8 cellular contexts compared by ENCODE assay signal in genomic region chr10:70331486-70332268, GRCh38. TPM values are rescaled to one million over a fixed set of nuclear protein-coding genes. Genes with fewer than 3 reads are reported as not detected.
A peak's percentile ranks its signal among the peaks of the same experiment; 100 is the strongest.
DNase-seq lines count a peak whose midpoint lies in the region; ATAC-seq and TF ChIP-seq lines count a peak whose summit lies in the region.

No MANE protein-coding gene starts in this region.

- no peaks in the 10 kb centered on the region for H4K20me1 ChIP-seq in SK-N-SH (ENCODE audit: insufficient read depth)

- POLR2A ChIA-PET in SK-N-SH (lab: Yijun Ruan, JAX): no interaction called here
- POLR2A ChIA-PET in naive thymus-derived CD8-positive, alpha-beta T cell (lab: Charles Lee): no interaction called here

- H3K9me3 Mint-ChIP-seq in naive thymus-derived CD8-positive, alpha-beta T cell: peaks cover 0 to 4% (median 0%) of the 10 kb centered on the region in 9 donors

- H3K4me1 Mint-ChIP-seq in naive thymus-derived CD8-positive, alpha-beta T cell: peaks cover 9 to 29% (median 16%) of the 10 kb centered on the region in 4 donors

- H3K27me3 ChIP-seq in MG63 (no peaks in the 10 kb centered on the region), SK-N-SH (ENCODE audit: insufficient read depth) (no peaks in the 10 kb centered on the region)

- H3K4me2 ChIP-seq in SK-N-SH: peak overlapping the region; percentile 64; the same call in 1 of the 2 replicates

- H3K9ac ChIP-seq in SK-N-SH: no peak overlapping the region

- DNase-seq in DMS153 treated with DMSO at 0.1 percent for 48 hours (lab: John Stamatoyannopoulos, UW; ENCODE audit: unreplicated experiment): peak; percentile 68
- peak; percentile 53 for DNase-seq in MG63
- peak; percentile 79 for DNase-seq in SK-N-SH
- peak in 4 of 10 donors; percentile 15 to 45 (median 20) for DNase-seq in naive thymus-derived CD8-positive, alpha-beta T cell

- H3K36me3 Mint-ChIP-seq in naive thymus-derived CD8-positive, alpha-beta T cell: peaks cover 0 to 5% (median 0%) of the 10 kb centered on the region in 3 donors

- peak; percentile 53 to 92 for TF ChIP-seq EP300 in SK-N-SH (IDR thresholded peaks at IDR 0.05; ENCODE audit: borderline replicate concordance in 1 of 2, low read depth in 1 of 2, low read length in 1 of 2)

- H3K27ac Mint-ChIP-seq in naive thymus-derived CD8-positive, alpha-beta T cell: peak overlapping the region in 5 of 10 donors; percentile 19 to 74 (median 50)

- peaks cover 25 to 31% of the 10 kb centered on the region in 2 experiments; a peak in 3 of 4 replicates for H3K4me1 ChIP-seq in SK-N-SH (ENCODE audit: control insufficient read depth in 1 of 2, insufficient read depth in 2 of 2, low read depth in 1 of 2, low read length in 1 of 2)

- TF ChIP-seq RAD21 in SK-N-SH (IDR thresholded peaks at IDR 0.05; ENCODE audit: low read length): peak; percentile 44

- 28% methylated on average over 6 of the region's 10 CpGs for WGBS in SK-N-SH (ENCODE audit: low lambda C conversion rate)

- H2AFZ ChIP-seq in SK-N-SH (ENCODE audit: low read depth): peak overlapping the region; percentile 52; the same call in 1 of the 2 replicates

- no peaks in the 10 kb centered on the region for H3K36me3 ChIP-seq in MG63
- no peaks in the 10 kb centered on the region for H3K36me3 ChIP-seq in SK-N-SH (replicated peaks in 1 of 2; ENCODE audit: control insufficient read depth in 1 of 2, insufficient read depth in 2 of 2, low read length in 1 of 2)

- CTCF ChIA-PET in SK-N-SH (lab: Yijun Ruan, JAX): interaction anchor here (0.7 to 1.6 kb wide), 5 partner anchors 10 to 59 kb away, joined by 3 to 7 read pairs (median 3); no protein-coding TSS in a partner anchor

- H3F3A ChIP-seq in SK-N-SH (replicated peaks; ENCODE audit: insufficient read depth): peaks cover 21% of the 10 kb centered on the region

- ATAC-seq in GM21528 (IDR thresholded peaks at IDR 0.05; ENCODE audit: low FRiP score, unreplicated experiment) (peak; percentile 64), esophagus mucosa (peak; percentile 89), GM21515 (IDR thresholded peaks at IDR 0.05; ENCODE audit: unreplicated experiment) (no peak), HG03196 (IDR thresholded peaks at IDR 0.05; ENCODE audit: unreplicated experiment) (no peak)
- peak; percentile 49 to 57 for ATAC-seq in naive thymus-derived CD8-positive, alpha-beta T cell

- H3K4me3 Mint-ChIP-seq in naive thymus-derived CD8-positive, alpha-beta T cell: peak overlapping the region in 8 of 10 donors; percentile 10 to 57 (median 34)

- no peaks in the 10 kb centered on the region for H3K9me2 ChIP-seq in SK-N-SH

- no peak overlapping the region for H3K4me3 ChIP-seq in MG63
- no peak overlapping the region for H3K4me3 ChIP-seq in SK-N-SH (ENCODE audit: low read depth in 2 of 2, low read length in 1 of 2)

- H3K9me3 ChIP-seq in MG63 (no peaks in the 10 kb centered on the region), SK-N-SH (no peaks in the 10 kb centered on the region)

- H3K27me3 Mint-ChIP-seq in naive thymus-derived CD8-positive, alpha-beta T cell: peaks cover 0 to 6% (median 0%) of the 10 kb centered on the region in 5 donors

- H3K27ac ChIP-seq in SK-N-SH (ENCODE audit: low read depth in 2 of 2, low read length in 1 of 2): peak overlapping the region; percentile 56 to 65; a peak in 3 of 4 replicates

- peak; percentile 44 for TF ChIP-seq CTCF in SK-N-SH (IDR thresholded peaks at IDR 0.05)

- no peaks in the 10 kb centered on the region for H3K79me2 ChIP-seq in SK-N-SH (ENCODE audit: insufficient read depth)

TF ChIP-seq in SK-N-SH, 30 proteins besides CTCF, POLR2A, EP300 and RAD21 (continues in another document):
- TF ChIP-seq JUND (IDR thresholded peaks at IDR 0.05): peak; percentile 88
- TF ChIP-seq, protein P1, sequence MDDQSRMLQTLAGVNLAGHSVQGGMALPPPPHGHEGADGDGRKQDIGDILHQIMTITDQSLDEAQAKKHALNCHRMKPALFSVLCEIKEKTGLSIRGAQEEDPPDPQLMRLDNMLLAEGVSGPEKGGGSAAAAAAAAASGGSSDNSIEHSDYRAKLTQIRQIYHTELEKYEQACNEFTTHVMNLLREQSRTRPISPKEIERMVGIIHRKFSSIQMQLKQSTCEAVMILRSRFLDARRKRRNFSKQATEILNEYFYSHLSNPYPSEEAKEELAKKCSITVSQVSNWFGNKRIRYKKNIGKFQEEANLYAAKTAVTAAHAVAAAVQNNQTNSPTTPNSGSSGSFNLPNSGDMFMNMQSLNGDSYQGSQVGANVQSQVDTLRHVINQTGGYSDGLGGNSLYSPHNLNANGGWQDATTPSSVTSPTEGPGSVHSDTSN (IDR thresholded peaks at IDR 0.05): peak; percentile 83
- TF ChIP-seq, protein P2, sequence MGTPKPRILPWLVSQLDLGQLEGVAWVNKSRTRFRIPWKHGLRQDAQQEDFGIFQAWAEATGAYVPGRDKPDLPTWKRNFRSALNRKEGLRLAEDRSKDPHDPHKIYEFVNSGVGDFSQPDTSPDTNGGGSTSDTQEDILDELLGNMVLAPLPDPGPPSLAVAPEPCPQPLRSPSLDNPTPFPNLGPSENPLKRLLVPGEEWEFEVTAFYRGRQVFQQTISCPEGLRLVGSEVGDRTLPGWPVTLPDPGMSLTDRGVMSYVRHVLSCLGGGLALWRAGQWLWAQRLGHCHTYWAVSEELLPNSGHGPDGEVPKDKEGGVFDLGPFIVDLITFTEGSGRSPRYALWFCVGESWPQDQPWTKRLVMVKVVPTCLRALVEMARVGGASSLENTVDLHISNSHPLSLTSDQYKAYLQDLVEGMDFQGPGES (IDR thresholded peaks at IDR 0.05; ENCODE audit: low read depth, low read length): no peak
- peak; percentile 68; the same call in 1 of the 2 replicates for TF ChIP-seq RCOR1 (IDR thresholded peaks at IDR 0.05; ENCODE audit: low read length)
- 0 out of 2 replicates have a peak, but pooled peaks have one; percentile 15 for TF ChIP-seq SIN3A (IDR thresholded peaks at IDR 0.05; ENCODE audit: borderline replicate concordance, low read depth, low read length)
- TF ChIP-seq ZBTB33 (IDR thresholded peaks at IDR 0.05; ENCODE audit: borderline replicate concordance, low read depth): no peak
- TF ChIP-seq NRF1 (IDR thresholded peaks at IDR 0.05; ENCODE audit: low read depth, low read length): no peak
- peak; percentile 100 for TF ChIP-seq NFIC (IDR thresholded peaks at IDR 0.05; ENCODE audit: borderline replicate concordance)
- TF ChIP-seq GABPA (IDR thresholded peaks at IDR 0.05; ENCODE audit: low read depth): peak; percentile 72
- TF ChIP-seq TCF12 (IDR thresholded peaks at IDR 0.05): peak; percentile 98
- TF ChIP-seq, protein P3, sequence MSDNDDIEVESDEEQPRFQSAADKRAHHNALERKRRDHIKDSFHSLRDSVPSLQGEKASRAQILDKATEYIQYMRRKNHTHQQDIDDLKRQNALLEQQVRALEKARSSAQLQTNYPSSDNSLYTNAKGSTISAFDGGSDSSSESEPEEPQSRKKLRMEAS (IDR thresholded peaks at IDR 0.05; ENCODE audit: low read depth): peak; percentile 61; the same call in 1 of the 2 replicates
- TF ChIP-seq TAF1 (IDR thresholded peaks at IDR 0.05; ENCODE audit: borderline replicate concordance, low read depth, low read length): no peak
- no peak for TF ChIP-seq USF2 (IDR thresholded peaks at IDR 0.05; ENCODE audit: borderline replicate concordance, low read depth, low read length)
- TF ChIP-seq FOXJ3 (CRISPR knock-in tag; IDR thresholded peaks at IDR 0.05): no peak

RNA-seq across cellular contexts. Expression of gene NPFFR1, which starts 47.9 kb away (rescaled TPM):
- total RNA-seq in MG63 (2014; rRNA removed; shearing (Covaris generic); ENCODE audit: low replicate concordance): not detected in 2 replicates
- polyA plus RNA-seq in SK-N-SH (2012; rRNA removed): not detected in 2 replicates
- under 0.01 TPM in 1 of 2 replicates, not detected in the other for polyA plus RNA-seq in SK-N-SH (2012; cell fraction: cytosol; rRNA removed)
- 0.01 TPM in 2 replicates for polyA plus RNA-seq in SK-N-SH (2012; cell fraction: nucleus; rRNA removed)
- 0.04 TPM for total RNA-seq in esophagus mucosa
- total RNA-seq in naive thymus-derived CD8-positive, alpha-beta T cell: not detected
- not detected for polyA plus RNA-seq in naive thymus-derived CD8-positive, alpha-beta T cell

RNA-seq across cellular contexts. Expression of gene LRRC20, which starts 50.7 kb away (rescaled TPM):
- total RNA-seq in MG63 (2014; rRNA removed; shearing (Covaris generic); ENCODE audit: low replicate concordance): 15.8 and 48.2 TPM in 2 replicates
- 27.7 and 28.9 TPM in 2 replicates for polyA plus RNA-seq in SK-N-SH (2012; rRNA removed)
- polyA plus RNA-seq in SK-N-SH (2012; cell fraction: cytosol; rRNA removed): 13.8 and 23.4 TPM in 2 replicates
- polyA plus RNA-seq in SK-N-SH (2012; cell fraction: nucleus; rRNA removed): 20.3 and 23.6 TPM in 2 replicates
- 7.5 TPM for total RNA-seq in esophagus mucosa
- 1 to 10 TPM; 1.3 to 1.5 TPM for total RNA-seq in naive thymus-derived CD8-positive, alpha-beta T cell
- polyA plus RNA-seq in naive thymus-derived CD8-positive, alpha-beta T cell: 1 to 10 TPM; 1.8 to 2.2 (median 2.1) TPM

Comparison
In these comparisons a context has a peak if more than half of its experiments do, and no peak if none do; other contexts are left out.
1. ATAC-seq: peak in GM21528 (single experiment), esophagus mucosa (single experiment) and naive thymus-derived CD8-positive, alpha-beta T cell (2 of 2); none in GM21515 (single experiment) and HG03196 (single experiment).